In the genomic region with DNA sequence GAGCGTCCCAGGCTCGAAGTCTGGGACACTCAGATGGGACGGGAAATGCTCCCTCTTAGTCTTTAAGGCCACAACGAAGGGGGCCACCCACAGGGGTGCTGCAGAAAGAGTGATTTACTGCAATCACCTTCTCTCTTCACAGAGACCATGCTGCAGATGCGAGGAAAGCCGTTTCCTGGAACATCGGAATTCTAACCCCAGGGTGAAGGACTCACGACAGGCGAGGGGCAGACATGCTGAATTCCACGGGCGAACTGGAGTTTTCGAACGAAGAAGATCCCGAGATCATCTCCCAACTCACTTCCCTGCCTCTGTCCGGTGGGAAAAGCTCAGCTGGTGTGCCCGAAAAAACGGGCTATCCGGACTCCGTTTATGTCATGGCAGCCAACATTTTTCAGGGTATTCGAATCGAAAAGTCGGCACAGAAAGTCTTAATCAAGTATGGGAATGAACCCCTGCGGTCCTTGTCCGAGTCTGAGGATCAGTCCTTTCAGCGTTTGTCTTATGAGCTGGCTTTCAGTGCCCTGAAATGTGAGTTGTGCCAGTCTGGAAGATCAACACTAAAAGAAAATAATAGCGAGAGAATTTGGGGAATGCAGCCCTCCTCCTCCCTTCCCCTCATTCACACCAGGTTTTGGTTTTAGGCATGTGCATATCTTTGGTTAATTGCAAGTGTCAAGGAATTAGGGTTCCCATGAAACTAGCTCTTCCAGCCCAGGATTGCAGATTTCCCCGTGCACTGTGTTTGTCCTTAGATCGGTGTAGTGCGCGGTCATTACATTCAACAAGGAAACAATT, we compare ENCODE assay signal across 8 cellular contexts. TPM values are rescaled to one million over a fixed set of nuclear protein-coding genes. Genes with fewer than 3 reads are reported as not detected.
DNase-seq lines count a peak whose midpoint lies in the region; ATAC-seq lines count a peak whose summit lies in the region.

No MANE protein-coding gene starts in this region.

- no peaks in the 10 kb centered on the region for H3K79me1 ChIP-seq in neuronal stem cell (ENCODE audit: low read depth, low read length)

- H2AK5ac ChIP-seq in neuronal stem cell (ENCODE audit: low read depth, low read length) = no peak overlapping the region

- H2AFZ ChIP-seq in neuronal stem cell (ENCODE audit: low read length) = peak overlapping the region; percentile 94

- H3K4me2 ChIP-seq in neuronal stem cell (ENCODE audit: insufficient read depth, low read length, poor library complexity, severe bottlenecking) = peak overlapping the region; percentile 59

- H3K36me3 ChIP-seq in esophagus (ENCODE audit: control insufficient read depth in 2 of 2, insufficient read depth in 2 of 2, low read length in 1 of 2) (no peaks in the 10 kb centered on the region), neuronal stem cell (replicated peaks in 1 of 2; ENCODE audit: control insufficient read depth in 2 of 2, insufficient read depth in 2 of 2, low read length in 2 of 2) (peaks cover 0 to 5% of the 10 kb centered on the region in 2 donors)

- DNase-seq in Daoy (ENCODE audit: low read depth) (peak; percentile 16), NCI-H146 (lab: John Stamatoyannopoulos, UW) (peak; percentile 43), neuronal stem cell (ENCODE audit: low spot score) (peak; percentile 54), NCI-H446 (lab: John Stamatoyannopoulos, UW) (no peak)
- no peak for DNase-seq in activated effector memory CD4-positive, alpha-beta T cell treated with anti-CD3 and anti-CD28 coated beads, Interleukin-2, amount 50 U/mL, for 16 hours

- H3K4me1 ChIP-seq in esophagus (ENCODE audit: control insufficient read depth in 2 of 2, insufficient read depth in 2 of 2, low read length in 1 of 2) (peaks cover 0 to 4% of the 10 kb centered on the region in 2 donors), neuronal stem cell (ENCODE audit: control insufficient read depth in 2 of 2, insufficient read depth in 1 of 2, low read depth in 1 of 2, low read length in 2 of 2) (peaks cover 2 to 4% of the 10 kb centered on the region in 2 donors)

- no peak overlapping the region for H3K4ac ChIP-seq in neuronal stem cell (ENCODE audit: low read length)

- H3K27ac ChIP-seq in esophagus (ENCODE audit: low read depth in 2 of 2, low read length in 1 of 2) = no peak overlapping the region
- peak overlapping the region; percentile 74 for H3K27ac ChIP-seq in neuronal stem cell (replicated peaks; ENCODE audit: low read length)

- no peak overlapping the region for H3K23ac ChIP-seq in neuronal stem cell (ENCODE audit: low read depth, low read length, poor library complexity)

- no peak overlapping the region for H2BK12ac ChIP-seq in neuronal stem cell (ENCODE audit: low read length)

- H3K14ac ChIP-seq in neuronal stem cell (ENCODE audit: low read length) = peak overlapping the region; percentile 85

- peak overlapping the region; percentile 94 for H2BK15ac ChIP-seq in neuronal stem cell (ENCODE audit: low read length)

- H3K9me3 ChIP-seq in esophagus (ENCODE audit: control insufficient read depth in 2 of 2, insufficient read depth in 1 of 2, low read depth in 1 of 2, low read length in 1 of 2) (peaks cover 0 to 2% of the 10 kb centered on the region in 2 donors), neuronal stem cell (replicated peaks in 1 of 2; ENCODE audit: control insufficient read depth in 2 of 2, insufficient read depth in 1 of 2, low read depth in 1 of 2, low read length in 2 of 2) (peaks cover 0 to 2% of the 10 kb centered on the region in 2 donors)

- H4K8ac ChIP-seq in neuronal stem cell (ENCODE audit: low read depth, low read length) = no peak overlapping the region

- WGBS in esophagus, 2 donors = 12 to 13% methylated on average over 30 of the region's 30 CpGs
- WGBS in neuronal stem cell (ENCODE audit: extremely low coverage in 2 of 2, insufficient read length in 2 of 2, insufficient replicate concordance in 1 of 2), 2 donors = no CpG with 5 or more reads among the region's 30 CpGs

- H3K27me3 ChIP-seq in esophagus (ENCODE audit: control insufficient read depth in 1 of 2, insufficient read depth in 2 of 2, low read length in 2 of 2) (no peaks in the 10 kb centered on the region), neuronal stem cell (ENCODE audit: control insufficient read depth in 3 of 3, insufficient read depth in 3 of 3, low read depth in 1 of 3, low read length in 3 of 3) (peaks cover 0 to 42% (median 0%) of the 10 kb centered on the region in 3 experiments)

- peak overlapping the region; percentile 97 for H2BK5ac ChIP-seq in neuronal stem cell (ENCODE audit: low read length)

- no peak overlapping the region for H2BK120ac ChIP-seq in neuronal stem cell (ENCODE audit: low read depth, low read length)

- H3K18ac ChIP-seq in neuronal stem cell (ENCODE audit: low read length) = peak overlapping the region; percentile 100

- ATAC-seq in GM18520 (IDR thresholded peaks at IDR 0.05; ENCODE audit: unreplicated experiment) = no peak
- no peak for ATAC-seq in GM18858 (IDR thresholded peaks at IDR 0.05; ENCODE audit: unreplicated experiment)

- H3K4me3 ChIP-seq in esophagus (ENCODE audit: low read depth in 1 of 2, low read length in 2 of 2) (peak overlapping the region; percentile 70 to 74), neuronal stem cell (ENCODE audit: low read length in 2 of 2) (peak overlapping the region; percentile 12 to 96)

- peak overlapping the region; percentile 83 for H3K9ac ChIP-seq in neuronal stem cell (ENCODE audit: low read depth, low read length, poor library complexity)

- H4K91ac ChIP-seq in neuronal stem cell (ENCODE audit: low read depth, low read length, poor library complexity) = no peak overlapping the region

RNA-seq across cellular contexts. Expression of a gene that starts 0.9 kb away (rescaled TPM):
- 0.51 and 3.0 TPM in 2 replicates for total RNA-seq in Daoy (2014; rRNA removed; shearing (Covaris generic))
- polyA plus RNA-seq in esophagus = 1 to 10 TPM; 1.8 to 2.5 TPM
- 29.2 TPM for polyA plus RNA-seq in neuronal stem cell (2013, experiment 1 of 2)
- polyA plus RNA-seq in neuronal stem cell (2013, experiment 2 of 2) = 27.9 TPM

Comparison
In these comparisons a context has a peak if more than half of its experiments do, and no peak if none do; other contexts are left out.
1. DNase-seq: peak in Daoy (single experiment), NCI-H146 (single experiment) and neuronal stem cell (single experiment); none in activated effector memory CD4-positive, alpha-beta T cell treated with anti-CD3 and anti-CD28 coated beads, Interleukin-2, amount 50 U/mL, for 16 hours (single experiment) and NCI-H446 (0 of 2).